Comparison of ENCODE assay signal across 1 cellular context in the genomic region with DNA sequence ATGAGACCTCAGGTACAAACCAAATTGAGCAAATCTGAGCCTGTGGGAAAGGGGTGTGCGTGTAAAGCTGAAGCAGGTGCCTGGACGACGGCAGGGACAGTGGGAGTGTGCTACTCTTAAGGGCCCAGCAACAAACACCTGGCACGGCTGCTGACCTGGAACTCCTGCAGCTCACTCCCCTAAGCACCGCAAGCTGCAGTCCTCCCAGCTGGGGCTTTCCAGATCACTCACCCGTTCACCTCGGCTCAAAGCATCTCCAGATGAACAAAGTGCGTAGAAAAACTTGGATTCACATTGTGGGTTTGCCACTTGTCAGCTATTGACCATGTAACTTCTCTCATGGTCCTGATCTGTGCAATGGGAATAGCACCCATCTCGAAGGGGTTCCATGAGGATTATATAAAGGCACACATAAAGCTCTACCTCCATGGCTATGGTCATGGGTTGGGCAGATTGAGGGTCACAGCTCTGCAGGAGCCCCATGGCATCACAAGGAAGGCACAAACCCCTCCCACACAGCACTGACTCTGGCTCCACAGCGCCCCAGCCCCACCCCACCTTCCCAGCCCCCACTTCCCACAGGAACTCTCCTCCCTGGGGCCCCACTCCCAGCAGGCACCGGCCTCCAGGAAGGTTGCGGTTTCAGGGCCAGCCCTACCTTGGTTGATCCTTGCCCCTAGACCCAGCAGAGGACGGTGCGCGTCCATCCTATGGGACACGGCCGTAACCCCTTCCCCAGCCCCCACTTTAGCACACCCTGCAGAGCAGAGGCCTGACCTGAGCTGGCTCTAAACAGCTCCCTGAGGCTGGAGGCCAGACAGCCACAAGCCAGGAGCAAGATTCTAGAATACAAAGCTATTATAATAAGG.
TF ChIP-seq lines count a peak whose summit lies in the region.

No MANE protein-coding gene starts in this region.

TF ChIP-seq in SK-N-SH, 30 proteins besides CTCF, POLR2A, EP300 and RAD21 (continued from another document):
- TF ChIP-seq, protein P1, sequence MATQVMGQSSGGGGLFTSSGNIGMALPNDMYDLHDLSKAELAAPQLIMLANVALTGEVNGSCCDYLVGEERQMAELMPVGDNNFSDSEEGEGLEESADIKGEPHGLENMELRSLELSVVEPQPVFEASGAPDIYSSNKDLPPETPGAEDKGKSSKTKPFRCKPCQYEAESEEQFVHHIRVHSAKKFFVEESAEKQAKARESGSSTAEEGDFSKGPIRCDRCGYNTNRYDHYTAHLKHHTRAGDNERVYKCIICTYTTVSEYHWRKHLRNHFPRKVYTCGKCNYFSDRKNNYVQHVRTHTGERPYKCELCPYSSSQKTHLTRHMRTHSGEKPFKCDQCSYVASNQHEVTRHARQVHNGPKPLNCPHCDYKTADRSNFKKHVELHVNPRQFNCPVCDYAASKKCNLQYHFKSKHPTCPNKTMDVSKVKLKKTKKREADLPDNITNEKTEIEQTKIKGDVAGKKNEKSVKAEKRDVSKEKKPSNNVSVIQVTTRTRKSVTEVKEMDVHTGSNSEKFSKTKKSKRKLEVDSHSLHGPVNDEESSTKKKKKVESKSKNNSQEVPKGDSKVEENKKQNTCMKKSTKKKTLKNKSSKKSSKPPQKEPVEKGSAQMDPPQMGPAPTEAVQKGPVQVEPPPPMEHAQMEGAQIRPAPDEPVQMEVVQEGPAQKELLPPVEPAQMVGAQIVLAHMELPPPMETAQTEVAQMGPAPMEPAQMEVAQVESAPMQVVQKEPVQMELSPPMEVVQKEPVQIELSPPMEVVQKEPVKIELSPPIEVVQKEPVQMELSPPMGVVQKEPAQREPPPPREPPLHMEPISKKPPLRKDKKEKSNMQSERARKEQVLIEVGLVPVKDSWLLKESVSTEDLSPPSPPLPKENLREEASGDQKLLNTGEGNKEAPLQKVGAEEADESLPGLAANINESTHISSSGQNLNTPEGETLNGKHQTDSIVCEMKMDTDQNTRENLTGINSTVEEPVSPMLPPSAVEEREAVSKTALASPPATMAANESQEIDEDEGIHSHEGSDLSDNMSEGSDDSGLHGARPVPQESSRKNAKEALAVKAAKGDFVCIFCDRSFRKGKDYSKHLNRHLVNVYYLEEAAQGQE (IDR thresholded peaks at IDR 0.05; ENCODE audit: low read depth, low read length) = no peak
- TF ChIP-seq MEF2A (IDR thresholded peaks at IDR 0.05; ENCODE audit: borderline replicate concordance, low read depth) = no peak
- no peak for TF ChIP-seq SIN3A (IDR thresholded peaks at IDR 0.05; ENCODE audit: borderline replicate concordance, low read depth, low read length)
- no peak for TF ChIP-seq SMC3 (IDR thresholded peaks at IDR 0.05; ENCODE audit: low read depth, low read length)
- TF ChIP-seq, protein P2, sequence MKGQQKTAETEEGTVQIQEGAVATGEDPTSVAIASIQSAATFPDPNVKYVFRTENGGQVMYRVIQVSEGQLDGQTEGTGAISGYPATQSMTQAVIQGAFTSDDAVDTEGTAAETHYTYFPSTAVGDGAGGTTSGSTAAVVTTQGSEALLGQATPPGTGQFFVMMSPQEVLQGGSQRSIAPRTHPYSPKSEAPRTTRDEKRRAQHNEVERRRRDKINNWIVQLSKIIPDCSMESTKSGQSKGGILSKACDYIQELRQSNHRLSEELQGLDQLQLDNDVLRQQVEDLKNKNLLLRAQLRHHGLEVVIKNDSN (IDR thresholded peaks at IDR 0.05; ENCODE audit: borderline replicate concordance, low read depth) = no peak
- TF ChIP-seq, protein P3, sequence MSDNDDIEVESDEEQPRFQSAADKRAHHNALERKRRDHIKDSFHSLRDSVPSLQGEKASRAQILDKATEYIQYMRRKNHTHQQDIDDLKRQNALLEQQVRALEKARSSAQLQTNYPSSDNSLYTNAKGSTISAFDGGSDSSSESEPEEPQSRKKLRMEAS (IDR thresholded peaks at IDR 0.05; ENCODE audit: low read depth) = no peak
- TF ChIP-seq, protein P4, sequence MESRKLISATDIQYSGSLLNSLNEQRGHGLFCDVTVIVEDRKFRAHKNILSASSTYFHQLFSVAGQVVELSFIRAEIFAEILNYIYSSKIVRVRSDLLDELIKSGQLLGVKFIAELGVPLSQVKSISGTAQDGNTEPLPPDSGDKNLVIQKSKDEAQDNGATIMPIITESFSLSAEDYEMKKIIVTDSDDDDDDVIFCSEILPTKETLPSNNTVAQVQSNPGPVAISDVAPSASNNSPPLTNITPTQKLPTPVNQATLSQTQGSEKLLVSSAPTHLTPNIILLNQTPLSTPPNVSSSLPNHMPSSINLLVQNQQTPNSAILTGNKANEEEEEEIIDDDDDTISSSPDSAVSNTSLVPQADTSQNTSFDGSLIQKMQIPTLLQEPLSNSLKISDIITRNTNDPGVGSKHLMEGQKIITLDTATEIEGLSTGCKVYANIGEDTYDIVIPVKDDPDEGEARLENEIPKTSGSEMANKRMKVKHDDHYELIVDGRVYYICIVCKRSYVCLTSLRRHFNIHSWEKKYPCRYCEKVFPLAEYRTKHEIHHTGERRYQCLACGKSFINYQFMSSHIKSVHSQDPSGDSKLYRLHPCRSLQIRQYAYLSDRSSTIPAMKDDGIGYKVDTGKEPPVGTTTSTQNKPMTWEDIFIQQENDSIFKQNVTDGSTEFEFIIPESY (IDR thresholded peaks at IDR 0.05; ENCODE audit: borderline replicate concordance, low read depth) = no peak
- TF ChIP-seq FOSL2 (IDR thresholded peaks at IDR 0.05; ENCODE audit: borderline replicate concordance, low read depth) = no peak
- TF ChIP-seq, protein P5, sequence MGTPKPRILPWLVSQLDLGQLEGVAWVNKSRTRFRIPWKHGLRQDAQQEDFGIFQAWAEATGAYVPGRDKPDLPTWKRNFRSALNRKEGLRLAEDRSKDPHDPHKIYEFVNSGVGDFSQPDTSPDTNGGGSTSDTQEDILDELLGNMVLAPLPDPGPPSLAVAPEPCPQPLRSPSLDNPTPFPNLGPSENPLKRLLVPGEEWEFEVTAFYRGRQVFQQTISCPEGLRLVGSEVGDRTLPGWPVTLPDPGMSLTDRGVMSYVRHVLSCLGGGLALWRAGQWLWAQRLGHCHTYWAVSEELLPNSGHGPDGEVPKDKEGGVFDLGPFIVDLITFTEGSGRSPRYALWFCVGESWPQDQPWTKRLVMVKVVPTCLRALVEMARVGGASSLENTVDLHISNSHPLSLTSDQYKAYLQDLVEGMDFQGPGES (IDR thresholded peaks at IDR 0.05; ENCODE audit: low read depth, low read length) = no peak
- no peak for TF ChIP-seq RFX5 (IDR thresholded peaks at IDR 0.05; ENCODE audit: low read length)
